Comparison of ENCODE assay signal across 20 cellular contexts in genomic region chr16:81921415-81921814, GRCh38.
"Had no signal": no experiment of that assay in that cellular context is flagged by ENCODE, and none has a peak within 500 bp of the region (broad histone marks: within the 10 kb centered on the region; RNA-seq: fewer than 3 reads in every experiment).

No MANE protein-coding gene starts in this region.

- H3K27ac ChIP-seq: epithelial cell of prostate, pancreas, psoas muscle, spleen had no signal

- H3K4me1 ChIP-seq: pancreas, psoas muscle, spleen, tibial nerve had no signal

- H3K4me3 ChIP-seq: esophagus squamous epithelium, lung, pancreas, psoas muscle, spleen, tibial nerve had no signal

- DNase-seq: activated CD4-positive, alpha-beta memory T cell treated with anti-CD3 and anti-CD28 coated beads, Interleukin-2, amount 10 ng/mL, durations not matched to agents 7 days and 5 days; activated CD4-positive, alpha-beta T cell treated with anti-CD3 and anti-CD28 coated beads for 1 hour; activated CD4-positive, alpha-beta T cell treated with anti-CD3 and anti-CD28 coated beads, Interleukin-2, amount 10 ng/mL, durations not matched to agents 7 days and 5 days; activated naive CD8-positive, alpha-beta T cell treated with anti-CD3 and anti-CD28 coated beads, Interleukin-2, amount 50 U/mL, for 24 hours; activated T-cell treated with anti-CD3 and anti-CD28 coated beads, Interleukin-2, amount 50 U/mL, for 48 hours; amygdala; effector CD8-positive, alpha-beta T cell; esophagus squamous epithelium; head of caudate nucleus; hippocampal formation; kidney; pancreas; psoas muscle; spleen; stimulated activated naive CD4-positive, alpha-beta T cell; SW 1271; T-helper 2 cell had no signal

- H3K9me3 ChIP-seq: esophagus squamous epithelium, pancreas, psoas muscle, spleen, tibial nerve had no signal

- H3K27me3 ChIP-seq: esophagus squamous epithelium, pancreas, spleen, tibial nerve had no signal
